Comparison of ENCODE assay signal across 1 cellular context in genomic region chr18:76460482-76460881, GRCh38.
TF ChIP-seq lines count a peak whose summit lies in the region.

No MANE protein-coding gene starts in this region.

TF ChIP-seq in GM23338, 12 proteins besides CTCF, POLR2A, EP300 and RAD21 (continued from another document):
- no peak for TF ChIP-seq ZNF462 (CRISPR knock-in tag; IDR thresholded peaks at IDR 0.05)
- TF ChIP-seq CREB1 (CRISPR knock-in tag; IDR thresholded peaks at IDR 0.05; ENCODE audit: low read depth) = no peak
